In the genomic region with DNA sequence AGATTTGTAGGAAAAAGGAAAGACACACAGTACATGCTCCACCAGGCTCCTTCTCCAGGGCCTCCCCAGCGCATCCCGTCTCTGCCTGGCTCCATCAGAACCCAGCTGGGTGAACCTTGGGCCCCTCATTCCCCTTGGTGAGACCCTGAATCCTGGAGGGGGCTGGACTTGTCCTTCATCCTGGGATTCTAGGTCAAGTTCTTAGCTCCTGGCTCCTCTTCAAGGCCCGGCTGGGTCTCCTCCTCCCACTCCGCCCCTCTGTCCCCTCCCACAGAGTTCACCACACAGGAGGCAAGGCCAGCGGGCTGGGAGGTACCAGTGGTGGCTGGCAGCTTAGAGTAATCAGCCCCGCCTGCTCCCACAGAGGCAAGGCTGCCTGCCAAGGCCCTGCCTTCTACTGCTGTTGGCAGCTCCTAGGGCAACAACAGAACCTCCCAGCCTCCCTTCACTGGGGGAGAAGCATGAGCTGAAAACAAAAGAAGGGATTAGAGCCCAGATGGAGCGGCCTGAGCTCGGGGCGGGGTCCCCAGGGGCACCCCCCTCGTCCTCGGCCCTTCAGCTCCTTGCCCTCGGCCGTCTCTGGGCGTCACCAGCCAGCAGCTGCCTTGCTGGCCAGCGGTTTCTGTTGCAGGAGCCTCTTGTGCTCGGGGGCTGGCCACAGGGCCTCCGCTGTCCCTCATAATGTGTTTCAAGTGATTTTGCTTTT, we compare ENCODE assay signal across 8 cellular contexts. TPM values are rescaled to one million over a fixed set of nuclear protein-coding genes. Genes with fewer than 3 reads are reported as not detected.
DNase-seq lines count a peak whose midpoint lies in the region; ATAC-seq and TF ChIP-seq lines count a peak whose summit lies in the region.

No MANE protein-coding gene starts in this region.

- no peak overlapping the region for H4K8ac ChIP-seq in neuronal stem cell (ENCODE audit: low read depth, low read length)

- H3K9ac ChIP-seq in neuronal stem cell (ENCODE audit: low read depth, low read length, poor library complexity): no peak overlapping the region

- no peak overlapping the region for H3K27ac Mint-ChIP-seq in activated T-helper 17 cell treated with anti-CD3 and anti-CD28 coated beads, Interleukin-2, amount 50 U/mL, for 72 hours

- no peaks in the 10 kb centered on the region for H3K4me1 Mint-ChIP-seq in activated T-helper 17 cell treated with anti-CD3 and anti-CD28 coated beads, Interleukin-2, amount 50 U/mL, for 72 hours

- H3K4me2 ChIP-seq in neuronal stem cell (ENCODE audit: insufficient read depth, low read length, poor library complexity, severe bottlenecking): no peak overlapping the region

- H3K14ac ChIP-seq in neuronal stem cell (ENCODE audit: low read length): no peak overlapping the region

- H3K18ac ChIP-seq in neuronal stem cell (ENCODE audit: low read length): no peak overlapping the region

- H2BK5ac ChIP-seq in neuronal stem cell (ENCODE audit: low read length): no peak overlapping the region

- no peaks in the 10 kb centered on the region for H3K27me3 Mint-ChIP-seq in activated T-helper 17 cell treated with anti-CD3 and anti-CD28 coated beads, Interleukin-2, amount 50 U/mL, for 72 hours

- H3K27ac ChIP-seq in neuronal stem cell (replicated peaks; ENCODE audit: low read length): no peak overlapping the region

- H2AFZ ChIP-seq in neuronal stem cell (ENCODE audit: low read length): peak overlapping the region; percentile 71

- H3K36me3 Mint-ChIP-seq in activated T-helper 17 cell treated with anti-CD3 and anti-CD28 coated beads, Interleukin-2, amount 50 U/mL, for 72 hours (ENCODE audit: low read depth): no peaks in the 10 kb centered on the region

- no peak overlapping the region for H2BK15ac ChIP-seq in neuronal stem cell (ENCODE audit: low read length)

- no peak overlapping the region for H3K4me3 Mint-ChIP-seq in activated T-helper 17 cell treated with anti-CD3 and anti-CD28 coated beads, Interleukin-2, amount 50 U/mL, for 72 hours

- H3K36me3 ChIP-seq in neuronal stem cell (replicated peaks in 1 of 2; ENCODE audit: control insufficient read depth in 2 of 2, insufficient read depth in 2 of 2, low read length in 2 of 2): no peaks in the 10 kb centered on the region

- CTCF ChIA-PET in GM10248 (lab: Yijun Ruan, JAX) (interaction anchor here (1.2 kb wide), 1 partner anchor 9 kb away, joined by 3 read pairs; no protein-coding TSS in a partner anchor), HEK293T (lab: Yijun Ruan, JAX) (interaction anchor here (1.7 kb wide), 1 partner anchor 10 kb away, joined by 3 read pairs; no protein-coding TSS in a partner anchor)

- H3K27me3 ChIP-seq in neuronal stem cell (ENCODE audit: control insufficient read depth in 3 of 3, insufficient read depth in 3 of 3, low read depth in 1 of 3, low read length in 3 of 3): no peaks in the 10 kb centered on the region

- H3K4me3 ChIP-seq in neuronal stem cell (ENCODE audit: low read length in 2 of 2): no peak overlapping the region

- H3K4me1 ChIP-seq in neuronal stem cell (ENCODE audit: control insufficient read depth in 2 of 2, insufficient read depth in 1 of 2, low read depth in 1 of 2, low read length in 2 of 2): peaks cover 8 to 11% of the 10 kb centered on the region in 2 donors

- peak; percentile 62 for ATAC-seq in activated T-helper 17 cell treated with anti-CD3 and anti-CD28 coated beads, Interleukin-2, amount 50 U/mL, for 72 hours (replicated peaks)

- no peaks in the 10 kb centered on the region for H3K9me3 ChIP-seq in neuronal stem cell (replicated peaks in 1 of 2; ENCODE audit: control insufficient read depth in 2 of 2, insufficient read depth in 1 of 2, low read depth in 1 of 2, low read length in 2 of 2)

- no peaks in the 10 kb centered on the region for H3K79me1 ChIP-seq in neuronal stem cell (ENCODE audit: low read depth, low read length)

- peak overlapping the region; percentile 57 for H2AK5ac ChIP-seq in neuronal stem cell (ENCODE audit: low read depth, low read length)

- no CpG with 5 or more reads among the region's 17 CpGs for WGBS in neuronal stem cell (ENCODE audit: extremely low coverage in 2 of 2, insufficient read length in 2 of 2, insufficient replicate concordance in 1 of 2), 2 donors

- POLR2A ChIA-PET in GM10248 (lab: Yijun Ruan, JAX): no interaction called here
- POLR2A ChIA-PET in HEK293T (lab: Yijun Ruan, JAX): interaction anchor here (1.2 to 1.5 kb wide), 2 partner anchors 49 to 63 kb away, joined by 3 to 5 read pairs; a partner anchor contains a TSS

- TF ChIP-seq CTCF in GM10248 (IDR thresholded peaks at IDR 0.05; ENCODE audit: control extremely low read depth, extremely low read depth, low read depth, missing control alignments): no peak

- H2BK120ac ChIP-seq in neuronal stem cell (ENCODE audit: low read depth, low read length): no peak overlapping the region

- no peak overlapping the region for H2BK12ac ChIP-seq in neuronal stem cell (ENCODE audit: low read length)

- no peak overlapping the region for H3K4ac ChIP-seq in neuronal stem cell (ENCODE audit: low read length)

- no peaks in the 10 kb centered on the region for H3K9me3 Mint-ChIP-seq in activated T-helper 17 cell treated with anti-CD3 and anti-CD28 coated beads, Interleukin-2, amount 50 U/mL, for 72 hours

- in situ Hi-C loops in ACHN (cut with HindIII; ENCODE audit: low pct_ligation_motif_present, low pct_unique_long_range_greater_than_20kb, low sequenced_read_pairs): no loop called here

- H4K91ac ChIP-seq in neuronal stem cell (ENCODE audit: low read depth, low read length, poor library complexity): no peak overlapping the region

- H3K23ac ChIP-seq in neuronal stem cell (ENCODE audit: low read depth, low read length, poor library complexity): peak overlapping the region; percentile 20

- DNase-seq in ACHN (peak; percentile 89), GM10248 (ENCODE audit: extremely low spot score) (peak; percentile 17), NCI-H2171 (lab: John Stamatoyannopoulos, UW) (peak; percentile 78), foreskin melanocyte (peak; percentile 74), neuronal stem cell (ENCODE audit: low spot score) (no peak), RKO (ENCODE audit: low spot score) (no peak), HEK293T (ENCODE audit: extremely low spot score) (no peak)

TF ChIP-seq in HEK293T, 16 proteins besides CTCF, POLR2A, EP300 and RAD21:
- no peak for TF ChIP-seq FOXK2 (IDR thresholded peaks at IDR 0.05)
- TF ChIP-seq FOXA1 (IDR thresholded peaks at IDR 0.05): no peak
- no peak for TF ChIP-seq ZNF384 (IDR thresholded peaks at IDR 0.05)
- TF ChIP-seq HDGF (IDR thresholded peaks at IDR 0.05; ENCODE audit: borderline replicate concordance): no peak
- no peak for TF ChIP-seq SP1 (IDR thresholded peaks at IDR 0.05)
- no peak for TF ChIP-seq SUZ12 (IDR thresholded peaks at IDR 0.05)
- TF ChIP-seq FOXM1 (IDR thresholded peaks at IDR 0.05; ENCODE audit: borderline replicate concordance): no peak
- TF ChIP-seq, protein P1, sequence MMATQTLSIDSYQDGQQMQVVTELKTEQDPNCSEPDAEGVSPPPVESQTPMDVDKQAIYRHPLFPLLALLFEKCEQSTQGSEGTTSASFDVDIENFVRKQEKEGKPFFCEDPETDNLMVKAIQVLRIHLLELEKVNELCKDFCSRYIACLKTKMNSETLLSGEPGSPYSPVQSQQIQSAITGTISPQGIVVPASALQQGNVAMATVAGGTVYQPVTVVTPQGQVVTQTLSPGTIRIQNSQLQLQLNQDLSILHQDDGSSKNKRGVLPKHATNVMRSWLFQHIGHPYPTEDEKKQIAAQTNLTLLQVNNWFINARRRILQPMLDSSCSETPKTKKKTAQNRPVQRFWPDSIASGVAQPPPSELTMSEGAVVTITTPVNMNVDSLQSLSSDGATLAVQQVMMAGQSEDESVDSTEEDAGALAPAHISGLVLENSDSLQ (IDR thresholded peaks at IDR 0.05): no peak
- TF ChIP-seq L3MBTL2 (conservative IDR thresholded peaks at IDR 0.05): no peak
- no peak for TF ChIP-seq NFRKB (IDR thresholded peaks at IDR 0.05)
- TF ChIP-seq ARNT (IDR thresholded peaks at IDR 0.05): no peak
- TF ChIP-seq ELF4 (IDR thresholded peaks at IDR 0.05): no peak
- no peak for TF ChIP-seq TARDBP (IDR thresholded peaks at IDR 0.05)
- TF ChIP-seq CTBP1 (IDR thresholded peaks at IDR 0.05; ENCODE audit: borderline replicate concordance): no peak
- no peak for TF ChIP-seq LEF1 (IDR thresholded peaks at IDR 0.05; ENCODE audit: borderline replicate concordance)
- TF ChIP-seq BHLHE40 (IDR thresholded peaks at IDR 0.05; ENCODE audit: borderline replicate concordance): no peak

RNA-seq across cellular contexts. Expression of a gene that starts 49.4 kb away (rescaled TPM):
- 100 to 1,000 TPM; 295 to 386 TPM for total RNA-seq in activated T-helper 17 cell treated with anti-CD3 and anti-CD28 coated beads, Interleukin-2, amount 50 U/mL, for 72 hours
- polyA plus RNA-seq in neuronal stem cell (2013, experiment 1 of 2): 224 TPM
- polyA plus RNA-seq in neuronal stem cell (2013, experiment 2 of 2): 218 TPM

Comparison
In these comparisons a context has a peak if more than half of its experiments do, and no peak if none do; other contexts are left out.
1. DNase-seq: peak in ACHN (single experiment), GM10248 (single experiment), NCI-H2171 (single experiment) and foreskin melanocyte (single experiment); none in neuronal stem cell (single experiment), RKO (single experiment) and HEK293T (single experiment).